In genomic region chr1:41452704-41453350, GRCh38 we compare ENCODE assay signal across 15 cellular contexts. TPM values are rescaled to one million over a fixed set of nuclear protein-coding genes. Genes with fewer than 3 reads are reported as not detected.
A peak's percentile ranks its signal among the peaks of the same experiment; 100 is the strongest.
DNase-seq lines count a peak whose midpoint lies in the region; ATAC-seq and TF ChIP-seq lines count a peak whose summit lies in the region.
"Had no signal": no experiment of that assay in that cellular context is flagged by ENCODE, and none has a peak within 500 bp of the region (broad histone marks: within the 10 kb centered on the region; RNA-seq: fewer than 3 reads in every experiment).

No MANE protein-coding gene starts in this region.

- H2BK5ac ChIP-seq in trophoblast cell (ENCODE audit: low read depth, low read length, poor library complexity), result no peak overlapping the region

- CTCF ChIA-PET in naive thymus-derived CD4-positive, alpha-beta T cell (lab: Charles Lee), result no interaction called here

- peak overlapping the region; percentile 51 for H3K27ac Mint-ChIP-seq in type B pancreatic cell
- no peak overlapping the region for H3K27ac Mint-ChIP-seq in naive thymus-derived CD4-positive, alpha-beta T cell
- no peak overlapping the region for H3K27ac Mint-ChIP-seq in mesothelial cell of epicardium
- H3K27ac Mint-ChIP-seq: GM23338 had no signal

- POLR2A ChIA-PET in naive thymus-derived CD4-positive, alpha-beta T cell (lab: Charles Lee), result no interaction called here

- ATAC-seq in mucosa of descending colon, result peak; percentile 33
- ATAC-seq in naive thymus-derived CD4-positive, alpha-beta T cell, result no peak
- no peak for ATAC-seq in HG03378 (IDR thresholded peaks at IDR 0.05; ENCODE audit: unreplicated experiment)
- ATAC-seq: GM23338 had no signal

- H3K4me3 ChIP-seq in WERI-Rb-1 (ENCODE audit: low read depth, low read length) (no peak overlapping the region), mucosa of descending colon (no peak overlapping the region), trophoblast cell (ENCODE audit: low read depth, low read length) (no peak overlapping the region)
- no peak overlapping the region for H3K4me3 ChIP-seq in naive thymus-derived CD4-positive, alpha-beta T cell (ENCODE audit: low read length)
- H3K4me3 ChIP-seq: GM23338 had no signal

- no peak overlapping the region for H3K4me3 Mint-ChIP-seq in type B pancreatic cell
- H3K4me3 Mint-ChIP-seq in naive thymus-derived CD4-positive, alpha-beta T cell, result no peak overlapping the region
- no peak overlapping the region for H3K4me3 Mint-ChIP-seq in mesothelial cell of epicardium
- H3K4me3 Mint-ChIP-seq: CD4-positive, CD25-positive, alpha-beta regulatory T cell; GM23338 had no signal

- H3K79me1 ChIP-seq in trophoblast cell (ENCODE audit: low read length), result peaks cover 56% of the 10 kb centered on the region

- H3K4me1 ChIP-seq in mucosa of descending colon (ENCODE audit: low read depth) (peaks cover 25% of the 10 kb centered on the region), trophoblast cell (ENCODE audit: control insufficient read depth in 1 of 2, insufficient read depth in 2 of 2, low read length in 2 of 2) (peaks cover 62 to 67% of the 10 kb centered on the region in 2 experiments)
- H3K4me1 ChIP-seq in naive thymus-derived CD4-positive, alpha-beta T cell (ENCODE audit: control insufficient read depth in 2 of 2, insufficient read depth in 2 of 2, low read length in 2 of 2), result no peaks in the 10 kb centered on the region

- H3K9ac ChIP-seq in trophoblast cell (ENCODE audit: low read length), result no peak overlapping the region

- DNase-seq in WERI-Rb-1 (peak; percentile 79), mucosa of descending colon (no peak), trophoblast cell (no peak), type B pancreatic cell (ENCODE audit: extremely low spot score, unreplicated experiment) (no peak), mesothelial cell of epicardium (ENCODE audit: low spot score in 2 of 2, unreplicated experiment in 2 of 2) (no peak)
- no peak for DNase-seq in naive thymus-derived CD4-positive, alpha-beta T cell
- DNase-seq: ACHN; BE2C; C1 segment of cervical spinal cord; Caco-2; CD4-positive, CD25-positive, alpha-beta regulatory T cell; HCEC 1CT; IMR-90 had no signal

- no peak overlapping the region for H4K12ac ChIP-seq in trophoblast cell (ENCODE audit: low read depth, low read length)

- peak overlapping the region; percentile 58 for H4K91ac ChIP-seq in trophoblast cell (ENCODE audit: low read depth, low read length)

- no peak overlapping the region for H3K4me2 ChIP-seq in trophoblast cell (ENCODE audit: low read length)
- H3K4me2 ChIP-seq: GM23338 had no signal

- H3K27me3 Mint-ChIP-seq in type B pancreatic cell, result peaks cover 4% of the 10 kb centered on the region
- H3K27me3 Mint-ChIP-seq in naive thymus-derived CD4-positive, alpha-beta T cell, result peaks cover 0 to 9% (median 0%) of the 10 kb centered on the region in 5 donors
- no peaks in the 10 kb centered on the region for H3K27me3 Mint-ChIP-seq in mesothelial cell of epicardium (ENCODE audit: low read depth)

- peaks cover 4% of the 10 kb centered on the region for H3K79me2 ChIP-seq in trophoblast cell (ENCODE audit: control insufficient read depth, insufficient read depth, low read length, poor library complexity)

- H3K36me3 Mint-ChIP-seq in type B pancreatic cell (no peaks in the 10 kb centered on the region), mesothelial cell of epicardium (no peaks in the 10 kb centered on the region)
- no peaks in the 10 kb centered on the region for H3K36me3 Mint-ChIP-seq in naive thymus-derived CD4-positive, alpha-beta T cell
- H3K36me3 Mint-ChIP-seq: CD4-positive, CD25-positive, alpha-beta regulatory T cell had no signal

- H3K27ac ChIP-seq in WERI-Rb-1, result peak overlapping the region; percentile 44
- no peak overlapping the region for H3K27ac ChIP-seq in trophoblast cell (ENCODE audit: low read depth, low read length)
- H3K27ac ChIP-seq in naive thymus-derived CD4-positive, alpha-beta T cell (ENCODE audit: low read depth, low read length), result no peak overlapping the region

- TF ChIP-seq CTCF in WERI-Rb-1 (IDR thresholded peaks at IDR 0.05; ENCODE audit: low read depth, low read length) (no peak), mucosa of descending colon (IDR thresholded peaks at IDR 0.05) (no peak), type B pancreatic cell (conservative IDR thresholded peaks at IDR 0.05) (no peak), mesothelial cell of epicardium (IDR thresholded peaks at IDR 0.05; ENCODE audit: unreplicated experiment) (no peak)

- H3K36me3 ChIP-seq in WERI-Rb-1 (no peaks in the 10 kb centered on the region), mucosa of descending colon (ENCODE audit: low read depth) (no peaks in the 10 kb centered on the region), trophoblast cell (ENCODE audit: control insufficient read depth in 1 of 2, insufficient read depth in 2 of 2, low read length in 2 of 2) (no peaks in the 10 kb centered on the region)
- no peaks in the 10 kb centered on the region for H3K36me3 ChIP-seq in naive thymus-derived CD4-positive, alpha-beta T cell (ENCODE audit: control insufficient read depth in 2 of 3, insufficient read depth in 3 of 3, low read length in 3 of 3)
- H3K36me3 ChIP-seq: BE2C had no signal

- no peak overlapping the region for H3K23ac ChIP-seq in trophoblast cell (ENCODE audit: low read length)

- H3K18ac ChIP-seq in trophoblast cell (ENCODE audit: low read length), result no peak overlapping the region

- H3K14ac ChIP-seq in trophoblast cell (ENCODE audit: low read length), result no peak overlapping the region

- no peak overlapping the region for H2AK5ac ChIP-seq in trophoblast cell (ENCODE audit: low read length)

- H2BK12ac ChIP-seq in trophoblast cell (ENCODE audit: low read length), result peak overlapping the region; percentile 62

- no peak overlapping the region for H3K4ac ChIP-seq in trophoblast cell (ENCODE audit: low read depth, low read length)

- H3K9me3 Mint-ChIP-seq in type B pancreatic cell (no peaks in the 10 kb centered on the region), mesothelial cell of epicardium (no peaks in the 10 kb centered on the region)
- H3K9me3 Mint-ChIP-seq in naive thymus-derived CD4-positive, alpha-beta T cell, result no peaks in the 10 kb centered on the region
- H3K9me3 Mint-ChIP-seq: GM23338 had no signal

- H3K9me3 ChIP-seq in WERI-Rb-1 (ENCODE audit: severe bottlenecking), result no peaks in the 10 kb centered on the region
- no peaks in the 10 kb centered on the region for H3K9me3 ChIP-seq in mucosa of descending colon
- H3K9me3 ChIP-seq in trophoblast cell (ENCODE audit: insufficient read depth, low read depth, low read length), result no peaks in the 10 kb centered on the region
- H3K9me3 ChIP-seq in naive thymus-derived CD4-positive, alpha-beta T cell (ENCODE audit: control insufficient read depth in 2 of 3, low read length in 3 of 3), result no peaks in the 10 kb centered on the region
- H3K9me3 ChIP-seq: BE2C, Caco-2 had no signal

- intact Hi-C loops in mucosa of descending colon (cut with DNase I, micrococcal nuclease), result no loop called here
- intact Hi-C loops in naive thymus-derived CD4-positive, alpha-beta T cell (cut with micrococcal nuclease), result no loop called here

- H4K8ac ChIP-seq in trophoblast cell (ENCODE audit: low read depth, low read length), result no peak overlapping the region

- H3K4me1 Mint-ChIP-seq in type B pancreatic cell (ENCODE audit: unreplicated experiment) (peaks cover 43% of the 10 kb centered on the region), mesothelial cell of epicardium (peaks cover 54% of the 10 kb centered on the region)
- peaks cover 0 to 2% (median 0%) of the 10 kb centered on the region in 7 donors for H3K4me1 Mint-ChIP-seq in naive thymus-derived CD4-positive, alpha-beta T cell
- H3K4me1 Mint-ChIP-seq: CD4-positive, CD25-positive, alpha-beta regulatory T cell; GM23338 had no signal

- H3K27me3 ChIP-seq in WERI-Rb-1 (ENCODE audit: insufficient read depth, low read depth, severe bottlenecking) (no peaks in the 10 kb centered on the region), trophoblast cell (ENCODE audit: insufficient read depth, low read length) (no peaks in the 10 kb centered on the region)
- no peaks in the 10 kb centered on the region for H3K27me3 ChIP-seq in naive thymus-derived CD4-positive, alpha-beta T cell (ENCODE audit: control insufficient read depth in 2 of 2, insufficient read depth in 2 of 2, low read length in 2 of 2)
- H3K27me3 ChIP-seq: BE2C had no signal

- H2BK120ac ChIP-seq in trophoblast cell (ENCODE audit: insufficient read depth, low read length, poor library complexity), result no peak overlapping the region

- WGBS in trophoblast cell (ENCODE audit: extremely low coverage, insufficient coverage, insufficient read length), result no CpG with 5 or more reads among the region's 11 CpGs

- H2AFZ ChIP-seq in trophoblast cell (ENCODE audit: insufficient read depth, low read length, poor library complexity), result no peak overlapping the region
- H2AFZ ChIP-seq: GM23338 had no signal

RNA-seq across cellular contexts. Expression of gene EDN2, which starts 31.7 kb away (rescaled TPM):
- total RNA-seq in mucosa of descending colon (1 to 10 TPM; 1.6 to 5.8 (median 2.0) TPM), type B pancreatic cell (ENCODE audit: low replicate concordance) (0.24 and 1.0 TPM in 2 replicates), mesothelial cell of epicardium (2.7 to 4.1 TPM (median 3.5 TPM) in 3 replicates)
- 0.14 and 0.19 TPM in 2 replicates for polyA plus RNA-seq in trophoblast cell (2013)
- not detected for total RNA-seq in naive thymus-derived CD4-positive, alpha-beta T cell
- not detected for polyA plus RNA-seq in naive thymus-derived CD4-positive, alpha-beta T cell
- total RNA-seq: Caco-2, GM23338, IMR-90 had no signal
- polyA plus RNA-seq: CD4-positive, CD25-positive, alpha-beta regulatory T cell; GM23338 had no signal
